Comparison of ENCODE assay signal across 1 cellular context in genomic region chr3:115512565-115513410, GRCh38.
A peak's percentile ranks its signal among the peaks of the same experiment; 100 is the strongest.
TF ChIP-seq lines count a peak whose summit lies in the region.

No MANE protein-coding gene starts in this region.

TF ChIP-seq in H1, 55 proteins besides CTCF, POLR2A, EP300 and RAD21 (continued from another document):
- TF ChIP-seq CHD7 (IDR thresholded peaks at IDR 0.05; ENCODE audit: insufficient replicate concordance, low read length) (peak; percentile 36), JUN (IDR thresholded peaks at IDR 0.05; ENCODE audit: low read depth, low read length) (no peak), SIRT6 (IDR thresholded peaks at IDR 0.05; ENCODE audit: low read length) (no peak), CTBP2 (IDR thresholded peaks at IDR 0.05; ENCODE audit: borderline replicate concordance, insufficient read depth, insufficient read length, low read length) (no peak), POU5F1 (IDR thresholded peaks at IDR 0.05; ENCODE audit: low read depth, low read length) (no peak), SAP30 (IDR thresholded peaks at IDR 0.05; ENCODE audit: insufficient read depth, insufficient replicate concordance, low read length) (no peak), KDM1A (IDR thresholded peaks at IDR 0.05; ENCODE audit: borderline replicate concordance, low read length) (no peak), ZNF274 (IDR thresholded peaks at IDR 0.05; ENCODE audit: borderline replicate concordance, extremely low read depth, low read length) (no peak), KDM5A (IDR thresholded peaks at IDR 0.05; ENCODE audit: low read length) (no peak), HDAC2 (IDR thresholded peaks at IDR 0.05; ENCODE audit: borderline replicate concordance in 1 of 2, low read depth in 2 of 2, low read length in 2 of 2) (no peak), SIX5 (IDR thresholded peaks at IDR 0.05; ENCODE audit: low read depth, low read length) (no peak), TAF7 (optimal IDR thresholded peaks at IDR 0.05; ENCODE audit: borderline replicate concordance, low read depth, low read length) (no peak), ATF3 (IDR thresholded peaks at IDR 0.05; ENCODE audit: insufficient read depth, low read depth, low read length) (no peak), CHD2 (IDR thresholded peaks at IDR 0.05; ENCODE audit: low read length) (no peak), SRF (IDR thresholded peaks at IDR 0.05; ENCODE audit: low read depth, low read length) (no peak), MAFK (IDR thresholded peaks at IDR 0.05; ENCODE audit: low read depth, low read length) (no peak), SP1 (IDR thresholded peaks at IDR 0.05; ENCODE audit: low read depth, low read length) (peak; percentile 48), TAF1 (IDR thresholded peaks at IDR 0.05; ENCODE audit: low read depth, low read length) (peak; percentile 83), POLR2AphosphoS5 (IDR thresholded peaks at IDR 0.05; ENCODE audit: low read depth, low read length) (no peak), TCF12 (IDR thresholded peaks at IDR 0.05; ENCODE audit: low read depth, low read length) (no peak), CBX8 (IDR thresholded peaks at IDR 0.05; ENCODE audit: borderline replicate concordance, low read depth, low read length) (no peak), RBBP5 (IDR thresholded peaks at IDR 0.05; ENCODE audit: borderline replicate concordance, low read depth, low read length) (peak; percentile 97; the same call in 1 of the 2 replicates), KDM4A (IDR thresholded peaks at IDR 0.05; ENCODE audit: low read depth, low read length, severe bottlenecking) (peak; percentile 12), JUND (IDR thresholded peaks at IDR 0.05; ENCODE audit: low read length) (peak; percentile 69; the same call in 1 of the 2 replicates), TBP (IDR thresholded peaks at IDR 0.05; ENCODE audit: low read depth, low read length) (peak; percentile 77), RNF2 (IDR thresholded peaks at IDR 0.05; ENCODE audit: borderline replicate concordance, low read depth, low read length, missing control alignments, poor library complexity, severe bottlenecking) (no peak), CREB1 (IDR thresholded peaks at IDR 0.05) (peak; percentile 74), RXRA (IDR thresholded peaks at IDR 0.05; ENCODE audit: insufficient read depth, low read depth, low read length) (no peak), FOSL1 (IDR thresholded peaks at IDR 0.05; ENCODE audit: insufficient read depth, low read depth, low read length) (no peak), GTF2F1 (IDR thresholded peaks at IDR 0.05; ENCODE audit: borderline replicate concordance, low read depth, low read length) (no peak), ASH2L (IDR thresholded peaks at IDR 0.05; ENCODE audit: low read length) (peak; percentile 94), BACH1 (IDR thresholded peaks at IDR 0.05; ENCODE audit: low read length) (no peak), BRCA1 (IDR thresholded peaks at IDR 0.05; ENCODE audit: low read depth, low read length) (no peak), YY1 (IDR thresholded peaks at IDR 0.05; ENCODE audit: low read depth, low read length) (peak; percentile 94), CEBPB (IDR thresholded peaks at IDR 0.05; ENCODE audit: low read depth, low read length) (no peak), HDAC6 (IDR thresholded peaks at IDR 0.05; ENCODE audit: low read depth, low read length) (no peak), PHF8 (conservative IDR thresholded peaks at IDR 0.05; ENCODE audit: low read depth, low read length) (peak; percentile 58; the same call in 1 of the 2 replicates), SP4 (IDR thresholded peaks at IDR 0.05; ENCODE audit: low read length) (no peak), NANOG (IDR thresholded peaks at IDR 0.05; ENCODE audit: insufficient read depth, low read depth, low read length, poor library complexity, severe bottlenecking) (peak; percentile 29), SIN3A (conservative IDR thresholded peaks at IDR 0.05 in 1 of 2, IDR thresholded peaks at IDR 0.05 in 1 of 2; ENCODE audit: low read depth in 1 of 2, low read length in 2 of 2) (peak in 1 of 2 experiments; percentile 57; a peak in 1 of 4 replicates), SUZ12 (IDR thresholded peaks at IDR 0.05; ENCODE audit: low read length) (no peak), EGR1 (IDR thresholded peaks at IDR 0.05; ENCODE audit: borderline replicate concordance, low read depth, low read length) (no peak), EZH2 (IDR thresholded peaks at IDR 0.05; ENCODE audit: low read depth, low read length, severe bottlenecking) (no peak), SP2 (IDR thresholded peaks at IDR 0.05; ENCODE audit: low read length) (no peak), CBX5 (IDR thresholded peaks at IDR 0.05; ENCODE audit: low read depth, low read length) (no peak), TEAD4 (IDR thresholded peaks at IDR 0.05; ENCODE audit: low read depth, low read length) (no peak), RFX5 (IDR thresholded peaks at IDR 0.05; ENCODE audit: borderline replicate concordance, low read depth, low read length) (no peak)
- TF ChIP-seq, protein P1, sequence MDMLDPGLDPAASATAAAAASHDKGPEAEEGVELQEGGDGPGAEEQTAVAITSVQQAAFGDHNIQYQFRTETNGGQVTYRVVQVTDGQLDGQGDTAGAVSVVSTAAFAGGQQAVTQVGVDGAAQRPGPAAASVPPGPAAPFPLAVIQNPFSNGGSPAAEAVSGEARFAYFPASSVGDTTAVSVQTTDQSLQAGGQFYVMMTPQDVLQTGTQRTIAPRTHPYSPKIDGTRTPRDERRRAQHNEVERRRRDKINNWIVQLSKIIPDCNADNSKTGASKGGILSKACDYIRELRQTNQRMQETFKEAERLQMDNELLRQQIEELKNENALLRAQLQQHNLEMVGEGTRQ (IDR thresholded peaks at IDR 0.05; ENCODE audit: low read length), result no peak
- TF ChIP-seq, protein P2, sequence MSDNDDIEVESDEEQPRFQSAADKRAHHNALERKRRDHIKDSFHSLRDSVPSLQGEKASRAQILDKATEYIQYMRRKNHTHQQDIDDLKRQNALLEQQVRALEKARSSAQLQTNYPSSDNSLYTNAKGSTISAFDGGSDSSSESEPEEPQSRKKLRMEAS (IDR thresholded peaks at IDR 0.05), result peak; percentile 36; the same call in 1 of the 2 replicates
- TF ChIP-seq, protein P3, sequence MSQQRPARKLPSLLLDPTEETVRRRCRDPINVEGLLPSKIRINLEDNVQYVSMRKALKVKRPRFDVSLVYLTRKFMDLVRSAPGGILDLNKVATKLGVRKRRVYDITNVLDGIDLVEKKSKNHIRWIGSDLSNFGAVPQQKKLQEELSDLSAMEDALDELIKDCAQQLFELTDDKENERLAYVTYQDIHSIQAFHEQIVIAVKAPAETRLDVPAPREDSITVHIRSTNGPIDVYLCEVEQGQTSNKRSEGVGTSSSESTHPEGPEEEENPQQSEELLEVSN (IDR thresholded peaks at IDR 0.05), result no peak
